ENCODE assay signal across 23 cellular contexts in genomic region chr20:10949930-10950783, GRCh38.
"Had no signal": no experiment of that assay in that cellular context is flagged by ENCODE, and none has a peak within 500 bp of the region (broad histone marks: within the 10 kb centered on the region; RNA-seq: fewer than 3 reads in every experiment).

No MANE protein-coding gene starts in this region.

- H3K36me3 Mint-ChIP-seq: activated naive CD8-positive, alpha-beta T cell treated with anti-CD3 and anti-CD28 coated beads for 36 hours; brain; natural killer cell treated with Interleukin-12 subunit alpha and Interleukin-12 subunit beta and Interleukin-15 and Interleukin-18, amount 100 ng/mL, for 72 hours had no signal

- DNase-seq: activated CD4-positive, alpha-beta T cell treated with anti-CD3 and anti-CD28 coated beads for 48 hours; activated CD4-positive, CD25-positive, alpha-beta regulatory T cell; activated CD8-positive, alpha-beta T cell treated with anti-CD3 and anti-CD28 coated beads for 36 hours; activated naive CD4-positive, alpha-beta T cell; activated naive CD8-positive, alpha-beta T cell treated with anti-CD3 and anti-CD28 coated beads for 36 hours; activated T-cell treated with anti-CD3 and anti-CD28 coated beads, Interleukin-2, amount 50 U/mL, for 1 hour; amniotic stem cell; central memory CD4-positive, alpha-beta T cell; dorsolateral prefrontal cortex; foreskin keratinocyte; posterior cingulate gyrus; right cardiac atrium; stimulated activated CD4-positive, alpha-beta T cell treated with anti-CD3 and anti-CD28 coated beads, Interleukin-2, amount 100 ng/mL, for 48 hours; stimulated activated naive CD8-positive, alpha-beta T cell treated with anti-CD3 and anti-CD28 coated beads, Interleukin-15, amount 100 ng/mL, for 72 hours; T-helper 1 cell; T-helper 9 cell; trophoblast cell had no signal

- ATAC-seq: activated CD8-positive, alpha-beta T cell treated with anti-CD3 and anti-CD28 coated beads for 36 hours; activated T-helper 17 cell treated with anti-CD3 and anti-CD28 coated beads, Interleukin-2, amount 50 U/mL, for 72 hours; foreskin keratinocyte; natural killer cell treated with Interleukin-12 subunit alpha and Interleukin-12 subunit beta and Interleukin-15 and Interleukin-18, amount 100 ng/mL, for 72 hours; right cardiac atrium; stimulated activated naive CD8-positive, alpha-beta T cell treated with anti-CD3 and anti-CD28 coated beads, Interleukin-15, amount 100 ng/mL, for 72 hours had no signal

- FAIRE-seq: colon had no signal

- H3K4me3 ChIP-seq: dorsolateral prefrontal cortex, suprapubic skin had no signal

- H3K27ac Mint-ChIP-seq: activated CD8-positive, alpha-beta T cell treated with anti-CD3 and anti-CD28 coated beads for 36 hours; activated naive CD8-positive, alpha-beta T cell treated with anti-CD3 and anti-CD28 coated beads for 36 hours; activated T-helper 17 cell treated with anti-CD3 and anti-CD28 coated beads, Interleukin-2, amount 50 U/mL, for 72 hours; brain; natural killer cell treated with Interleukin-12 subunit alpha and Interleukin-12 subunit beta and Interleukin-15 and Interleukin-18, amount 100 ng/mL, for 72 hours; stimulated activated naive CD8-positive, alpha-beta T cell treated with anti-CD3 and anti-CD28 coated beads, Interleukin-15, amount 100 ng/mL, for 72 hours had no signal

- H3K36me3 ChIP-seq: suprapubic skin had no signal

- H3K4me1 Mint-ChIP-seq: activated naive CD8-positive, alpha-beta T cell treated with anti-CD3 and anti-CD28 coated beads for 36 hours; activated T-helper 17 cell treated with anti-CD3 and anti-CD28 coated beads, Interleukin-2, amount 50 U/mL, for 72 hours; stimulated activated naive CD8-positive, alpha-beta T cell treated with anti-CD3 and anti-CD28 coated beads, Interleukin-15, amount 100 ng/mL, for 72 hours had no signal

- H3K4me3 Mint-ChIP-seq: activated CD8-positive, alpha-beta T cell treated with anti-CD3 and anti-CD28 coated beads for 36 hours; activated naive CD8-positive, alpha-beta T cell treated with anti-CD3 and anti-CD28 coated beads for 36 hours; activated T-helper 17 cell treated with anti-CD3 and anti-CD28 coated beads, Interleukin-2, amount 50 U/mL, for 72 hours; brain; natural killer cell treated with Interleukin-12 subunit alpha and Interleukin-12 subunit beta and Interleukin-15 and Interleukin-18, amount 100 ng/mL, for 72 hours; stimulated activated naive CD8-positive, alpha-beta T cell treated with anti-CD3 and anti-CD28 coated beads, Interleukin-15, amount 100 ng/mL, for 72 hours had no signal

- H3K27ac ChIP-seq: dorsolateral prefrontal cortex, epithelial cell of prostate, foreskin keratinocyte, suprapubic skin had no signal

- H3K27me3 ChIP-seq: dorsolateral prefrontal cortex, foreskin keratinocyte, suprapubic skin had no signal

- H3K9me3 Mint-ChIP-seq: activated CD8-positive, alpha-beta T cell treated with anti-CD3 and anti-CD28 coated beads for 36 hours; brain; stimulated activated naive CD8-positive, alpha-beta T cell treated with anti-CD3 and anti-CD28 coated beads, Interleukin-15, amount 100 ng/mL, for 72 hours had no signal

- H3K9me3 ChIP-seq: suprapubic skin had no signal

- H3K27me3 Mint-ChIP-seq: activated CD8-positive, alpha-beta T cell treated with anti-CD3 and anti-CD28 coated beads for 36 hours; activated naive CD8-positive, alpha-beta T cell treated with anti-CD3 and anti-CD28 coated beads for 36 hours; stimulated activated naive CD8-positive, alpha-beta T cell treated with anti-CD3 and anti-CD28 coated beads, Interleukin-15, amount 100 ng/mL, for 72 hours had no signal
